Comparison of ENCODE assay signal across 21 cellular contexts in the genomic region with DNA sequence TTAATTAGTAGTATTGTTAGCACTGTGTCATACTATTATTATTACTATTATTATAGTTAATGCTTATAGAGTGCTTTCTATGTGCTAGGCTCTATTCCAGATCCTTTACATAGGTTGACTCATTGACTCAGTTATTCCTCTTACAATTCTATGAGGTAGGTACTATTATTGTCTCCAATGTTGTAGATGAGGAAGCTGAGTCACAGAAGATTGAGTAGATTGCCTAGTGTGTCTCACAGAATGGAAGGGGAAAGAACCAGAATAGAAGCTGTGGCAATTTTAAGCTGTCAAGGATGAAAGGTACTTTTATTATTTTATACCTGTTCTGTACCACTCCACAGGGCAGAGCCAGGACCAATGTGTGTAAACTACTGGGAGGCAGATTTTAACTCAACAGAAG. TPM values are rescaled to one million over a fixed set of nuclear protein-coding genes. Genes with fewer than 3 reads are reported as not detected.
DNase-seq lines count a peak whose midpoint lies in the region; ATAC-seq, FAIRE-seq and TF ChIP-seq lines count a peak whose summit lies in the region.
"Had no signal": no experiment of that assay in that cellular context is flagged by ENCODE, and none has a peak within 500 bp of the region (broad histone marks: within the 10 kb centered on the region; RNA-seq: fewer than 3 reads in every experiment).

No MANE protein-coding gene starts in this region.

- peak overlapping the region; percentile 44 to 93 for H3K27ac ChIP-seq in testis
- peak overlapping the region in 2 of 4 donors; percentile 90 to 95 for H3K27ac ChIP-seq in sigmoid colon
- H3K27ac ChIP-seq: skin epidermis had no signal

- FAIRE-seq in RCC 7860 (lab: Jason Lieb, UNC) (no peak), H54 (lab: Jason Lieb, UNC) (no peak)
- FAIRE-seq: frontal cortex had no signal

- intact Hi-C loops in testis (cut with DNase I; ENCODE audit: low total_unique reads): loop anchor here (5.0 kb wide), 1 partner anchor 90 kb away; no protein-coding TSS in a partner anchor
- intact Hi-C loops in sigmoid colon (cut with DNase I): loop anchor here (10.0 kb wide), 1 partner anchor 412 kb away; the partner anchor contains the start of gene BEX4
- intact Hi-C loops in left ventricle myocardium superior (cut with micrococcal nuclease): no loop called here

- H3K4me3 ChIP-seq in testis (no peak overlapping the region), sigmoid colon (no peak overlapping the region)
- H3K4me3 ChIP-seq: HAP-1, skin epidermis, transverse colon had no signal

- peak; percentile 60 for ATAC-seq in esophagus mucosa
- ATAC-seq in left ventricle myocardium superior: no peak
- ATAC-seq: activated naive CD8-positive, alpha-beta T cell treated with anti-CD3 and anti-CD28 coated beads, Interleukin-2, amount 50 U/mL, for 24 hours; left cardiac atrium had no signal

- H3K4me1 ChIP-seq in testis (no peaks in the 10 kb centered on the region), sigmoid colon (peaks cover 0 to 28% (median 5%) of the 10 kb centered on the region in 4 donors)

- H3K9me3 ChIP-seq in testis: no peaks in the 10 kb centered on the region
- H3K9me3 ChIP-seq in sigmoid colon: no peaks in the 10 kb centered on the region
- H3K9me3 ChIP-seq: HAP-1, transverse colon had no signal

- no peak for TF ChIP-seq EP300 in sigmoid colon (IDR thresholded peaks at IDR 0.05)

- TF ChIP-seq POLR2A in testis (IDR thresholded peaks at IDR 0.05): no peak
- TF ChIP-seq POLR2A in H54 (IDR thresholded peaks at IDR 0.05; ENCODE audit: low read depth, low read length): no peak
- TF ChIP-seq POLR2A in sigmoid colon (IDR thresholded peaks at IDR 0.05): no peak

- DNase-seq in HCEC 1CT (peak; percentile 38), RCC 7860 (ENCODE audit: low spot score) (peak; percentile 7), testis (no peak), H54 (ENCODE audit: insufficient read length, low spot score) (no peak), sigmoid colon (no peak), left ventricle myocardium superior (no peak)
- DNase-seq: activated naive CD8-positive, alpha-beta T cell treated with anti-CD3 and anti-CD28 coated beads, Interleukin-2, amount 50 U/mL, for 24 hours; AML-193; left cardiac atrium; NCI-H1105 treated with DMSO at 0.1 percent for 48 hours; NCI-H2081 treated with DMSO at 0.1 percent for 48 hours; NCI-H510A treated with DMSO at 0.1 percent for 48 hours; nephron progenitor cell; posterior cingulate gyrus; stimulated activated CD4-positive, alpha-beta T cell treated with anti-CD3 and anti-CD28 coated beads, Interleukin-2, amount 100 ng/mL, for 24 hours; stimulated activated naive CD4-positive, alpha-beta T cell treated with Interleukin-2 at 50 U/mL for 16 hours; transverse colon had no signal

- TF ChIP-seq CTCF in testis (IDR thresholded peaks at IDR 0.05): no peak
- no peak for TF ChIP-seq CTCF in sigmoid colon (IDR thresholded peaks at IDR 0.05)

- H3K27me3 ChIP-seq in testis (no peaks in the 10 kb centered on the region), sigmoid colon (no peaks in the 10 kb centered on the region)
- H3K27me3 ChIP-seq: transverse colon had no signal

- no peaks in the 10 kb centered on the region for H3K36me3 ChIP-seq in testis (ENCODE audit: low read depth, missing control alignments)
- H3K36me3 ChIP-seq in sigmoid colon: no peaks in the 10 kb centered on the region
- H3K36me3 ChIP-seq: HAP-1, transverse colon had no signal

RNA-seq across cellular contexts. Expression of gene TCEAL1, which starts 1.9 kb away (rescaled TPM):
- total RNA-seq in esophagus mucosa (6.1 TPM), testis (10 to 100 TPM; 63.6 to 83.9 TPM), sigmoid colon (100 to 1,000 TPM; 135 to 186 (median 173) TPM), left ventricle myocardium superior (20.0 TPM)
- polyA plus RNA-seq in testis (ENCODE audit: insufficient read depth, low read depth, low replicate concordance) (30.9 TPM), sigmoid colon (10 to 100 TPM; 19.5 to 24.6 (median 20.1) TPM)

RNA-seq across cellular contexts. Expression of gene TCEAL3, which starts 19.1 kb away (rescaled TPM):
- total RNA-seq in esophagus mucosa (2.9 TPM), testis (10 to 100 TPM; 56.7 to 65.8 TPM), sigmoid colon (10 to 100 TPM; 55.3 to 68.3 (median 61.4) TPM), left ventricle myocardium superior (24.5 TPM)
- polyA plus RNA-seq in testis (ENCODE audit: insufficient read depth, low read depth, low replicate concordance) (62.0 TPM), sigmoid colon (10 to 100 TPM; 13.9 to 31.8 (median 17.7) TPM)

RNA-seq across cellular contexts. Expression of gene TCEAL4, which starts 41.5 kb away (rescaled TPM):
- total RNA-seq in esophagus mucosa: 25.7 TPM
- 100 to 1,000 TPM; 132 to 149 TPM for total RNA-seq in testis
- 62.6 TPM for polyA plus RNA-seq in testis (ENCODE audit: insufficient read depth, low read depth, low replicate concordance)
- total RNA-seq in sigmoid colon: 100 to 1,000 TPM; 127 to 366 (median 178) TPM
- polyA plus RNA-seq in sigmoid colon: 100 to 1,000 TPM in 1 of 3 donors, 10 to 100 TPM in 2; 54.8 to 117 (median 62.1) TPM
- 66.1 TPM for total RNA-seq in left ventricle myocardium superior

RNA-seq across cellular contexts. Expression of gene MORF4L2, which starts 59.6 kb away (rescaled TPM):
- total RNA-seq in esophagus mucosa (166 TPM), testis (100 to 1,000 TPM; 257 to 267 TPM), sigmoid colon (100 to 1,000 TPM; 171 to 255 (median 215) TPM), left ventricle myocardium superior (164 TPM)
- polyA plus RNA-seq in testis (ENCODE audit: insufficient read depth, low read depth, low replicate concordance) (220 TPM), sigmoid colon (100 to 1,000 TPM; 180 to 224 (median 219) TPM)

Comparison
In these comparisons a context has a peak if more than half of its experiments do, and no peak if none do; other contexts are left out.
1. DNase-seq: peak in HCEC 1CT (single experiment) and RCC 7860 (single experiment); none in testis (single experiment), H54 (single experiment), sigmoid colon (single experiment) and left ventricle myocardium superior (single experiment).